ENCODE assay signal across 37 cellular contexts in genomic region chr22:37057226-37057625, GRCh38. TPM values are rescaled to one million over a fixed set of nuclear protein-coding genes. Genes with fewer than 3 reads are reported as not detected.
"Had no signal": no experiment of that assay in that cellular context is flagged by ENCODE, and none has a peak within 500 bp of the region (broad histone marks: within the 10 kb centered on the region; RNA-seq: fewer than 3 reads in every experiment).

No MANE protein-coding gene starts in this region.

- H3K27me3 ChIP-seq: brain microvascular endothelial cell, esophagus squamous epithelium, gastroesophageal sphincter had no signal

- DNase-seq: activated B cell treated with CpG ODN at 0.5 μM for 24 hours; activated CD4-positive, alpha-beta memory T cell treated with anti-CD3 and anti-CD28 coated beads for 36 hours; activated CD4-positive, alpha-beta T cell treated with anti-CD3 and anti-CD28 coated beads for 48 hours; activated CD8-positive, alpha-beta memory T cell treated with anti-CD3 and anti-CD28 coated beads, Interleukin-2, amount 10 ng/mL, durations not matched to agents 7 days and 5 days; activated CD8-positive, alpha-beta memory T cell treated with anti-CD3 and anti-CD28 coated beads, Interleukin-2, amount 50 U/mL, for 4 hours; activated CD8-positive, alpha-beta T cell treated with anti-CD3 and anti-CD28 coated beads, Interleukin-2, amount 10 ng/mL, durations not matched to agents 7 days and 5 days; activated effector memory CD4-positive, alpha-beta T cell treated with anti-CD3 and anti-CD28 coated beads, Interleukin-2, amount 50 U/mL, for 16 hours; activated naive CD4-positive, alpha-beta T cell treated with anti-CD3 and anti-CD28 coated beads for 36 hours; activated naive CD8-positive, alpha-beta T cell treated with anti-CD3 and anti-CD28 coated beads, Interleukin-2, amount 10 ng/mL, durations not matched to agents 7 days and 5 days; activated T-cell treated with anti-CD3 and anti-CD28 coated beads, Interleukin-2, amount 50 U/mL, for 1 hour; amniotic stem cell; anterior cingulate cortex; brain microvascular endothelial cell; cortex of kidney; dermis blood vessel endothelial cell; effector CD4-positive, alpha-beta T cell; effector memory CD8-positive, alpha-beta T cell; esophagus squamous epithelium; foreskin melanocyte; T-helper 1 cell; T-helper 17 cell; T1000; WERI-Rb-1 had no signal

- H3K4me3 Mint-ChIP-seq: activated B cell treated with CpG ODN at 0.5 μM for 24 hours; activated CD4-positive, alpha-beta memory T cell treated with anti-CD3 and anti-CD28 coated beads for 36 hours; activated CD8-positive, alpha-beta memory T cell treated with anti-CD3 and anti-CD28 coated beads, Interleukin-2, amount 10 ng/mL, durations not matched to agents 7 days and 5 days; activated CD8-positive, alpha-beta T cell treated with anti-CD3 and anti-CD28 coated beads, Interleukin-2, amount 10 ng/mL, durations not matched to agents 7 days and 5 days; activated naive CD4-positive, alpha-beta T cell treated with anti-CD3 and anti-CD28 coated beads for 36 hours; activated naive CD4-positive, alpha-beta T cell treated with anti-CD3 and anti-CD28 coated beads, Interleukin-2, amount 50 U/mL, for 24 hours; activated naive CD8-positive, alpha-beta T cell treated with anti-CD3 and anti-CD28 coated beads, Interleukin-2, amount 10 ng/mL, durations not matched to agents 7 days and 5 days; effector memory CD8-positive, alpha-beta T cell; T-helper 17 cell; T-helper 2 cell treated with Interferon-gamma antibody and Interleukin-4, amounts not matched to agents 5 μg/mL and 100 μg/mL, for 36 hours had no signal

- H3K9me3 ChIP-seq: esophagus squamous epithelium, gastroesophageal sphincter had no signal

- ATAC-seq: activated CD4-positive, CD25-positive, alpha-beta regulatory T cell treated with anti-CD3 and anti-CD28 coated beads, Interleukin-2, amount 50 U/mL, for 24 hours; activated CD8-positive, alpha-beta memory T cell treated with anti-CD3 and anti-CD28 coated beads, Interleukin-2, amount 10 ng/mL, durations not matched to agents 7 days and 5 days; activated CD8-positive, alpha-beta T cell treated with anti-CD3 and anti-CD28 coated beads, Interleukin-2, amount 10 ng/mL, durations not matched to agents 7 days and 5 days; effector memory CD8-positive, alpha-beta T cell; gastroesophageal sphincter; T-helper 17 cell had no signal

- H3K9me3 Mint-ChIP-seq: activated B cell treated with CpG ODN at 0.5 μM for 24 hours; activated CD4-positive, alpha-beta memory T cell treated with anti-CD3 and anti-CD28 coated beads for 36 hours; activated naive CD4-positive, alpha-beta T cell treated with anti-CD3 and anti-CD28 coated beads for 36 hours; activated naive CD4-positive, alpha-beta T cell treated with anti-CD3 and anti-CD28 coated beads, Interleukin-2, amount 50 U/mL, for 24 hours; activated naive CD8-positive, alpha-beta T cell treated with anti-CD3 and anti-CD28 coated beads, Interleukin-2, amount 10 ng/mL, durations not matched to agents 7 days and 5 days; activated T-helper 2 cell treated with anti-CD3 and anti-CD28 coated beads, Interferon-gamma antibody, Interleukin-2, Interleukin-4, amounts not matched to agents 10 μg/mL and 5 μg/mL and 100 μg/mL, durations not matched to agents 14 hours and 24 hours and 36 hours; effector memory CD8-positive, alpha-beta T cell; T-helper 2 cell treated with Interferon-gamma antibody and Interleukin-4, amounts not matched to agents 5 μg/mL and 100 μg/mL, for 36 hours had no signal

- H3K27me3 Mint-ChIP-seq: activated B cell treated with CpG ODN at 0.5 μM for 24 hours; activated CD4-positive, alpha-beta memory T cell treated with anti-CD3 and anti-CD28 coated beads for 36 hours; activated CD8-positive, alpha-beta memory T cell treated with anti-CD3 and anti-CD28 coated beads, Interleukin-2, amount 10 ng/mL, durations not matched to agents 7 days and 5 days; activated naive CD4-positive, alpha-beta T cell treated with anti-CD3 and anti-CD28 coated beads, Interleukin-2, amount 50 U/mL, for 24 hours; activated naive CD8-positive, alpha-beta T cell treated with anti-CD3 and anti-CD28 coated beads, Interleukin-2, amount 10 ng/mL, durations not matched to agents 7 days and 5 days; effector memory CD8-positive, alpha-beta T cell; T-helper 17 cell had no signal

- H3K4me3 ChIP-seq: esophagus squamous epithelium, gastroesophageal sphincter had no signal

- H3K27ac Mint-ChIP-seq: activated B cell treated with CpG ODN at 0.5 μM for 24 hours; activated CD4-positive, alpha-beta memory T cell treated with anti-CD3 and anti-CD28 coated beads for 36 hours; activated CD8-positive, alpha-beta memory T cell treated with anti-CD3 and anti-CD28 coated beads, Interleukin-2, amount 10 ng/mL, durations not matched to agents 7 days and 5 days; activated CD8-positive, alpha-beta T cell treated with anti-CD3 and anti-CD28 coated beads, Interleukin-2, amount 10 ng/mL, durations not matched to agents 7 days and 5 days; activated naive CD4-positive, alpha-beta T cell treated with anti-CD3 and anti-CD28 coated beads for 36 hours; activated naive CD4-positive, alpha-beta T cell treated with anti-CD3 and anti-CD28 coated beads, Interleukin-2, amount 50 U/mL, for 24 hours; activated naive CD8-positive, alpha-beta T cell treated with anti-CD3 and anti-CD28 coated beads, Interleukin-2, amount 10 ng/mL, durations not matched to agents 7 days and 5 days; activated T-helper 2 cell treated with anti-CD3 and anti-CD28 coated beads, Interferon-gamma antibody, Interleukin-2, Interleukin-4, amounts not matched to agents 10 μg/mL and 5 μg/mL and 100 μg/mL, durations not matched to agents 14 hours and 24 hours and 36 hours; T-helper 17 cell; T-helper 2 cell treated with Interferon-gamma antibody and Interleukin-4, amounts not matched to agents 5 μg/mL and 100 μg/mL, for 36 hours had no signal

- H3K27ac ChIP-seq: brain microvascular endothelial cell, epithelial cell of prostate, esophagus squamous epithelium, gastroesophageal sphincter, WERI-Rb-1 had no signal

RNA-seq across cellular contexts. Expression of gene TMPRSS6, which starts 52.3 kb away (rescaled TPM):
- total RNA-seq: astrocyte, bronchial epithelial cell, cardiac septum, chondrocyte, dermis blood vessel endothelial cell, endothelial cell of umbilical vein, fibroblast of lung, fibroblast of villous mesenchyme, gastroesophageal sphincter, glomerular endothelial cell had no signal
- polyA plus RNA-seq: endothelial cell of umbilical vein, fibroblast of lung had no signal
